ENCODE assay signal across 12 cellular contexts in genomic region chr11:114110948-114111347, GRCh38. TPM values are rescaled to one million over a fixed set of nuclear protein-coding genes. Genes with fewer than 3 reads are reported as not detected.
DNase-seq lines count a peak whose midpoint lies in the region; ATAC-seq and TF ChIP-seq lines count a peak whose summit lies in the region.
"Had no signal": no experiment of that assay in that cellular context is flagged by ENCODE, and none has a peak within 500 bp of the region (broad histone marks: within the 10 kb centered on the region; RNA-seq: fewer than 3 reads in every experiment).

No MANE protein-coding gene starts in this region.

- peaks cover 78% of the 10 kb centered on the region for H3K79me2 ChIP-seq in hepatocyte

- H3K4me1 Mint-ChIP-seq in endodermal cell, result peaks cover 50% of the 10 kb centered on the region

- no peak overlapping the region for H3K9ac ChIP-seq in BLaER1 treated with 17β-estradiol and CSF1 and Interleukin-3, amounts not matched to agents 10 nM and 100 nM
- no peak overlapping the region for H3K9ac ChIP-seq in endodermal cell (ENCODE audit: extremely low read depth, low read length, poor library complexity, severe bottlenecking)

- no peaks in the 10 kb centered on the region for H3K9me2 ChIP-seq in hepatocyte (replicated peaks; ENCODE audit: insufficient read depth)

- 67% methylated on average over 7 of the region's 7 CpGs for WGBS in hepatocyte (ENCODE audit: low lambda C conversion rate, missing lambda C conversion rate)
- WGBS in endodermal cell (ENCODE audit: insufficient coverage in 1 of 2, insufficient read length in 1 of 2), 2 experiments, result 81 to 100% methylated on average over 1 to 7 of the region's 7 CpGs

- H4K20me1 ChIP-seq in BLaER1 treated with 17β-estradiol and CSF1 and Interleukin-3, amounts not matched to agents 10 nM and 100 nM, result 0 out of 22 replicates have a peak, but pooled peaks cover 0 to 5% (median 0%) of the 10 kb centered on the region in 11 experiments
- H4K20me1 ChIP-seq in hepatocyte (ENCODE audit: insufficient read depth, poor library complexity, severe bottlenecking), result peaks cover 3% of the 10 kb centered on the region

- no peak overlapping the region for H3K27ac ChIP-seq in BLaER1 treated with 17β-estradiol and CSF1 and Interleukin-3, amounts not matched to agents 10 nM and 100 nM
- H3K27ac ChIP-seq in hepatocyte (peak overlapping the region; percentile 44), gastrocnemius medialis (peak overlapping the region; percentile 94 to 99 (median 96)), endodermal cell (ENCODE audit: low read depth, low read length) (no peak overlapping the region)
- H3K27ac ChIP-seq: WERI-Rb-1 had no signal

- peak overlapping the region; percentile 32 to 74 (median 55); a peak in 20 of 22 replicates for H3K4me2 ChIP-seq in BLaER1 treated with 17β-estradiol and CSF1 and Interleukin-3, amounts not matched to agents 10 nM and 100 nM
- H3K4me2 ChIP-seq in hepatocyte, result peak overlapping the region; percentile 58

- H3K36me3 Mint-ChIP-seq in endodermal cell (ENCODE audit: low read depth), result no peaks in the 10 kb centered on the region

- H3K27me3 Mint-ChIP-seq in endodermal cell (ENCODE audit: insufficient read depth), result peaks cover 25% of the 10 kb centered on the region

- peak; percentile 21 to 59 for ATAC-seq in gastrocnemius medialis
- no peak for ATAC-seq in GM21515 (IDR thresholded peaks at IDR 0.05; ENCODE audit: unreplicated experiment)
- ATAC-seq: K562 had no signal

- H2AFZ ChIP-seq in hepatocyte, result no peak overlapping the region

- intact Hi-C loops in gastrocnemius medialis (cut with DNase I; ENCODE audit: low total_unique reads), result no loop called here

- DNase-seq in astrocyte of the spinal cord (ENCODE audit: low read depth, low spot score) (peak; percentile 14), hepatocyte (ENCODE audit: low spot score) (no peak), gastrocnemius medialis (peak; percentile 39 to 61), MG63 (no peak), cortex of kidney (lab: John Stamatoyannopoulos, UW) (no peak), endodermal cell (no peak)
- DNase-seq: GOT3, WERI-Rb-1 had no signal

- no peaks in the 10 kb centered on the region for H3K9me3 Mint-ChIP-seq in endodermal cell
- H3K9me3 Mint-ChIP-seq: neural crest cell had no signal

- H3K9me3 ChIP-seq in BLaER1 treated with 17β-estradiol and CSF1 and Interleukin-3, amounts not matched to agents 10 nM and 100 nM (replicated peaks in 1 of 11), result no peaks in the 10 kb centered on the region
- no peaks in the 10 kb centered on the region for H3K9me3 ChIP-seq in hepatocyte (ENCODE audit: low read depth)
- no peaks in the 10 kb centered on the region for H3K9me3 ChIP-seq in gastrocnemius medialis
- H3K9me3 ChIP-seq in MG63, result no peaks in the 10 kb centered on the region
- no peaks in the 10 kb centered on the region for H3K9me3 ChIP-seq in endodermal cell (ENCODE audit: control insufficient read depth, low read length)

- peaks cover 11 to 38% (median 29%) of the 10 kb centered on the region in 10 experiments; a peak in 19 of 20 replicates for H3K4me1 ChIP-seq in BLaER1 treated with 17β-estradiol and CSF1 and Interleukin-3, amounts not matched to agents 10 nM and 100 nM
- H3K4me1 ChIP-seq in hepatocyte (ENCODE audit: insufficient read depth) (peaks cover 43% of the 10 kb centered on the region), gastrocnemius medialis (peaks cover 97 to 99% of the 10 kb centered on the region in 2 donors), endodermal cell (ENCODE audit: control insufficient read depth, insufficient read depth, low read length) (no peaks in the 10 kb centered on the region)

- TF ChIP-seq CTCF in astrocyte of the spinal cord (IDR thresholded peaks at IDR 0.05; ENCODE audit: low read depth, low read length) (no peak), hepatocyte (IDR thresholded peaks at IDR 0.05; ENCODE audit: poor library complexity) (no peak), gastrocnemius medialis (IDR thresholded peaks at IDR 0.05 in 4 of 5, conservative IDR thresholded peaks at IDR 0.05 in 1 of 5) (no peak), endodermal cell (conservative IDR thresholded peaks at IDR 0.05) (no peak)

- no peak overlapping the region for H3K4me3 Mint-ChIP-seq in endodermal cell
- H3K4me3 Mint-ChIP-seq: neural crest cell had no signal

- H3K27me3 ChIP-seq in BLaER1 treated with 17β-estradiol and CSF1 and Interleukin-3, amounts not matched to agents 10 nM and 100 nM, result peaks cover 0 to 20% (median 0%) of the 10 kb centered on the region in 11 experiments; a peak in 3 of 22 replicates
- H3K27me3 ChIP-seq in hepatocyte (no peaks in the 10 kb centered on the region), gastrocnemius medialis (no peaks in the 10 kb centered on the region), MG63 (peaks cover 33% of the 10 kb centered on the region), endodermal cell (ENCODE audit: control insufficient read depth, insufficient read depth, low read length, poor library complexity, severe bottlenecking) (peaks cover 4% of the 10 kb centered on the region)

- H3K27ac Mint-ChIP-seq in endodermal cell, result no peak overlapping the region

- no peak overlapping the region for H3K4me3 ChIP-seq in BLaER1 treated with 17β-estradiol and CSF1 and Interleukin-3, amounts not matched to agents 10 nM and 100 nM
- H3K4me3 ChIP-seq in astrocyte of the spinal cord (ENCODE audit: low read depth, low read length) (no peak overlapping the region), hepatocyte (no peak overlapping the region), gastrocnemius medialis (peak overlapping the region; percentile 28 to 37 (median 30)), MG63 (no peak overlapping the region), endodermal cell (ENCODE audit: low read length) (no peak overlapping the region)
- H3K4me3 ChIP-seq: K562 had no signal

- H3K36me3 ChIP-seq in BLaER1 treated with 17β-estradiol and CSF1 and Interleukin-3, amounts not matched to agents 10 nM and 100 nM, result no peaks in the 10 kb centered on the region
- H3K36me3 ChIP-seq in hepatocyte (replicated peaks; ENCODE audit: insufficient read depth, low read depth) (no peaks in the 10 kb centered on the region), gastrocnemius medialis (no peaks in the 10 kb centered on the region), MG63 (no peaks in the 10 kb centered on the region), endodermal cell (ENCODE audit: control insufficient read depth, insufficient read depth, low read length) (no peaks in the 10 kb centered on the region)
- H3K36me3 ChIP-seq: WERI-Rb-1 had no signal

- in situ Hi-C loops in astrocyte of the spinal cord (cut with HindIII; ENCODE audit: low sequenced_read_pairs) (no loop called here), gastrocnemius medialis (cut with MboI; ENCODE audit: low sequenced_read_pairs in 4 of 4) (no loop called here)

- peak in 1 of 2 donors; percentile 4 for TF ChIP-seq POLR2A in gastrocnemius medialis (IDR thresholded peaks at IDR 0.05)

RNA-seq across cellular contexts. Expression of gene ZBTB16, which starts 51.4 kb away (rescaled TPM):
- total RNA-seq in hepatocyte (21.0 and 30.1 TPM in 2 replicates), gastrocnemius medialis (100 to 1,000 TPM; 156 to 250 (median 196) TPM), endodermal cell (1 to 10 TPM; 4.1 to 5.8 TPM)
- polyA plus RNA-seq in hepatocyte, result 52.3 and 67.5 TPM in 2 replicates
- total RNA-seq in MG63 (2014; rRNA removed; shearing (Covaris generic); ENCODE audit: low replicate concordance), result not detected in 2 replicates
- polyA plus RNA-seq in endodermal cell (2013, experiment 1 of 2), result 16.5 TPM
- polyA plus RNA-seq in endodermal cell (2013, experiment 2 of 2), result 16.8 TPM

Comparison
In these comparisons a context has a peak if more than half of its experiments do, and no peak if none do; other contexts are left out.
1. H3K27ac ChIP-seq: peak in hepatocyte (single experiment) and gastrocnemius medialis (4 of 4); none in BLaER1 treated with 17β-estradiol and CSF1 and Interleukin-3, amounts not matched to agents 10 nM and 100 nM (0 of 11) and endodermal cell (single experiment).
2. H3K4me3 ChIP-seq: peak in gastrocnemius medialis (4 of 4); none in BLaER1 treated with 17β-estradiol and CSF1 and Interleukin-3, amounts not matched to agents 10 nM and 100 nM (0 of 10), astrocyte of the spinal cord (single experiment), hepatocyte (single experiment), MG63 (single experiment) and endodermal cell (single experiment).
3. DNase-seq: peak in astrocyte of the spinal cord (single experiment) and gastrocnemius medialis (2 of 2); none in hepatocyte (single experiment), MG63 (single experiment), cortex of kidney (single experiment) and endodermal cell (single experiment).